ENCODE assay signal across 10 cellular contexts in genomic region chr5:124677376-124677998, GRCh38.
DNase-seq lines count a peak whose midpoint lies in the region; ATAC-seq, FAIRE-seq and TF ChIP-seq lines count a peak whose summit lies in the region.
"Had no signal": no experiment of that assay in that cellular context is flagged by ENCODE, and none has a peak within 500 bp of the region (broad histone marks: within the 10 kb centered on the region; RNA-seq: fewer than 3 reads in every experiment).

No MANE protein-coding gene starts in this region.

- peaks cover 1% of the 10 kb centered on the region for H3K36me3 Mint-ChIP-seq in mesothelial cell of epicardium
- no peaks in the 10 kb centered on the region for H3K36me3 Mint-ChIP-seq in activated naive CD8-positive, alpha-beta T cell treated with anti-CD3 and anti-CD28 coated beads, Interleukin-2, amount 50 U/mL, for 24 hours (ENCODE audit: low read depth)
- peaks cover 0 to 6% of the 10 kb centered on the region in 2 donors for H3K36me3 Mint-ChIP-seq in activated naive CD4-positive, alpha-beta T cell treated with anti-CD3 and anti-CD28 coated beads, Interleukin-2, amount 50 U/mL, for 72 hours

- ATAC-seq in thoracic aorta (ENCODE audit: insufficient number of reproducible peaks, low FRiP score, low read depth), result no peak
- no peak for ATAC-seq in activated naive CD8-positive, alpha-beta T cell treated with anti-CD3 and anti-CD28 coated beads, Interleukin-2, amount 50 U/mL, for 24 hours
- ATAC-seq in activated naive CD4-positive, alpha-beta T cell treated with anti-CD3 and anti-CD28 coated beads, Interleukin-2, amount 50 U/mL, for 72 hours, result no peak

- H3K4me3 ChIP-seq in thoracic aorta, result peak overlapping the region; percentile 30
- H3K4me3 ChIP-seq: tibial nerve had no signal

- peaks cover 25 to 58% of the 10 kb centered on the region in 2 donors for H3K4me1 ChIP-seq in thoracic aorta (ENCODE audit: control insufficient read depth in 1 of 2, low read depth in 2 of 2)

- peak overlapping the region; percentile 12 for H3K4me3 Mint-ChIP-seq in mesothelial cell of epicardium
- H3K4me3 Mint-ChIP-seq in activated naive CD8-positive, alpha-beta T cell treated with anti-CD3 and anti-CD28 coated beads, Interleukin-2, amount 50 U/mL, for 24 hours, result no peak overlapping the region

- no peaks in the 10 kb centered on the region for H3K9me3 ChIP-seq in thoracic aorta
- H3K9me3 ChIP-seq: tibial nerve had no signal

- peak overlapping the region; percentile 93 for H3K27ac Mint-ChIP-seq in mesothelial cell of epicardium
- no peak overlapping the region for H3K27ac Mint-ChIP-seq in activated naive CD8-positive, alpha-beta T cell treated with anti-CD3 and anti-CD28 coated beads, Interleukin-2, amount 50 U/mL, for 24 hours
- no peak overlapping the region for H3K27ac Mint-ChIP-seq in activated naive CD4-positive, alpha-beta T cell treated with anti-CD3 and anti-CD28 coated beads, Interleukin-2, amount 50 U/mL, for 72 hours

- H3K27ac ChIP-seq in thoracic aorta, result peak overlapping the region; percentile 45 to 61

- FAIRE-seq in RCC 7860 (lab: Jason Lieb, UNC), result no peak

- peaks cover 58% of the 10 kb centered on the region for H3K4me1 Mint-ChIP-seq in mesothelial cell of epicardium
- peaks cover 4% of the 10 kb centered on the region for H3K4me1 Mint-ChIP-seq in activated naive CD8-positive, alpha-beta T cell treated with anti-CD3 and anti-CD28 coated beads, Interleukin-2, amount 50 U/mL, for 24 hours

- H3K9me3 Mint-ChIP-seq in mesothelial cell of epicardium, result no peaks in the 10 kb centered on the region
- H3K9me3 Mint-ChIP-seq in activated naive CD8-positive, alpha-beta T cell treated with anti-CD3 and anti-CD28 coated beads, Interleukin-2, amount 50 U/mL, for 24 hours, result no peaks in the 10 kb centered on the region
- H3K9me3 Mint-ChIP-seq in activated naive CD4-positive, alpha-beta T cell treated with anti-CD3 and anti-CD28 coated beads, Interleukin-2, amount 50 U/mL, for 72 hours, result peaks cover 0 to 6% of the 10 kb centered on the region in 2 donors

- H3K27me3 Mint-ChIP-seq in mesothelial cell of epicardium (ENCODE audit: low read depth), result no peaks in the 10 kb centered on the region
- H3K27me3 Mint-ChIP-seq in activated naive CD8-positive, alpha-beta T cell treated with anti-CD3 and anti-CD28 coated beads, Interleukin-2, amount 50 U/mL, for 24 hours, result no peaks in the 10 kb centered on the region

- no peaks in the 10 kb centered on the region for H3K36me3 ChIP-seq in thoracic aorta
- H3K36me3 ChIP-seq: tibial nerve had no signal

- DNase-seq in NCI-H446 (lab: John Stamatoyannopoulos, UW), result peak; percentile 93
- DNase-seq in dermis blood vessel endothelial cell, result peak; percentile 54
- no peak for DNase-seq in mesothelial cell of epicardium (ENCODE audit: low spot score in 2 of 2, unreplicated experiment in 2 of 2)
- no peak for DNase-seq in thoracic aorta (ENCODE audit: low spot score)
- DNase-seq in RCC 7860 (ENCODE audit: low spot score), result no peak
- no peak for DNase-seq in activated naive CD8-positive, alpha-beta T cell treated with anti-CD3 and anti-CD28 coated beads, Interleukin-2, amount 50 U/mL, for 24 hours
- no peak for DNase-seq in activated naive CD4-positive, alpha-beta T cell treated with anti-CD3 and anti-CD28 coated beads, Interleukin-2, amount 50 U/mL, for 72 hours (ENCODE audit: low spot score in 2 of 2)
- DNase-seq: NCI-H2107; stimulated activated CD4-positive, alpha-beta T cell treated with anti-CD3 and anti-CD28 coated beads, Interleukin-15, amount 100 ng/mL, for 24 hours had no signal

- TF ChIP-seq CTCF in mesothelial cell of epicardium (IDR thresholded peaks at IDR 0.05; ENCODE audit: unreplicated experiment) (no peak), thoracic aorta (IDR thresholded peaks at IDR 0.05) (no peak)

- H3K27me3 ChIP-seq in thoracic aorta (replicated peaks; ENCODE audit: insufficient read depth), result no peaks in the 10 kb centered on the region
- H3K27me3 ChIP-seq: tibial nerve had no signal

Comparison
In these comparisons a context has a peak if more than half of its experiments do, and no peak if none do; other contexts are left out.
1. DNase-seq: peak in NCI-H446 (2 of 2) and dermis blood vessel endothelial cell (single experiment); none in mesothelial cell of epicardium (0 of 2), thoracic aorta (single experiment), RCC 7860 (single experiment), activated naive CD8-positive, alpha-beta T cell treated with anti-CD3 and anti-CD28 coated beads, Interleukin-2, amount 50 U/mL, for 24 hours (single experiment) and activated naive CD4-positive, alpha-beta T cell treated with anti-CD3 and anti-CD28 coated beads, Interleukin-2, amount 50 U/mL, for 72 hours (0 of 2).